ENCODE assay signal across 18 cellular contexts in genomic region chr7:148336411-148336810, GRCh38.
DNase-seq lines count a peak whose midpoint lies in the region; ATAC-seq and TF ChIP-seq lines count a peak whose summit lies in the region.
"Had no signal": no experiment of that assay in that cellular context is flagged by ENCODE, and none has a peak within 500 bp of the region (broad histone marks: within the 10 kb centered on the region; RNA-seq: fewer than 3 reads in every experiment).

No MANE protein-coding gene starts in this region.

- no peak overlapping the region for H3K18ac ChIP-seq in trophoblast cell (ENCODE audit: low read length)

- no peak overlapping the region for H2BK5ac ChIP-seq in trophoblast cell (ENCODE audit: low read depth, low read length, poor library complexity)

- H3K4me3 ChIP-seq in GM23338 (no peak overlapping the region), trophoblast cell (ENCODE audit: low read depth, low read length) (no peak overlapping the region), left ventricle myocardium inferior (no peak overlapping the region)
- H3K4me3 ChIP-seq: BLaER1 treated with 17β-estradiol and CSF1 and Interleukin-3, amounts not matched to agents 10 nM and 100 nM; GM23248; PC-9; SJSA1 had no signal

- H3K27ac Mint-ChIP-seq in GM23338, result no peak overlapping the region
- H3K27ac Mint-ChIP-seq: CD8-positive, alpha-beta memory T cell had no signal

- H3K79me2 ChIP-seq in GM23338 (replicated peaks; ENCODE audit: insufficient read depth) (peaks cover 5% of the 10 kb centered on the region; the same call in 1 of the 2 replicates), trophoblast cell (ENCODE audit: control insufficient read depth, insufficient read depth, low read length, poor library complexity) (peaks cover 6% of the 10 kb centered on the region)

- H4K20me1 ChIP-seq in GM23338 (replicated peaks; ENCODE audit: insufficient read depth), result no peaks in the 10 kb centered on the region
- H4K20me1 ChIP-seq: BLaER1 treated with 17β-estradiol and CSF1 and Interleukin-3, amounts not matched to agents 10 nM and 100 nM had no signal

- no peaks in the 10 kb centered on the region for H3K36me3 ChIP-seq in GM23338 (ENCODE audit: insufficient read depth)
- no peaks in the 10 kb centered on the region for H3K36me3 ChIP-seq in trophoblast cell (ENCODE audit: control insufficient read depth in 1 of 2, insufficient read depth in 2 of 2, low read length in 2 of 2)
- no peaks in the 10 kb centered on the region for H3K36me3 ChIP-seq in left ventricle myocardium inferior
- H3K36me3 ChIP-seq: BLaER1 treated with 17β-estradiol and CSF1 and Interleukin-3, amounts not matched to agents 10 nM and 100 nM; SJSA1 had no signal

- no peaks in the 10 kb centered on the region for H3K9me2 ChIP-seq in GM23338 (ENCODE audit: insufficient read depth)

- H3K4me1 ChIP-seq in GM23338 (ENCODE audit: insufficient read depth) (peaks cover 49% of the 10 kb centered on the region), trophoblast cell (ENCODE audit: control insufficient read depth in 1 of 2, insufficient read depth in 2 of 2, low read length in 2 of 2) (peaks cover 17 to 26% of the 10 kb centered on the region in 2 experiments), left ventricle myocardium inferior (peaks cover 13% of the 10 kb centered on the region)
- H3K4me1 ChIP-seq: SJSA1 had no signal

- peaks cover 4% of the 10 kb centered on the region for H3K9me3 Mint-ChIP-seq in GM23338

- peaks cover 53% of the 10 kb centered on the region for H3K4me1 Mint-ChIP-seq in GM23338

- no peak overlapping the region for H3K14ac ChIP-seq in trophoblast cell (ENCODE audit: low read length)

- no peak overlapping the region for H3K23ac ChIP-seq in trophoblast cell (ENCODE audit: low read length)

- intact Hi-C loops in left ventricle myocardium inferior (cut with micrococcal nuclease), result no loop called here

- no peak overlapping the region for H3K9ac ChIP-seq in trophoblast cell (ENCODE audit: low read length)
- H3K9ac ChIP-seq: BLaER1 treated with 17β-estradiol and CSF1 and Interleukin-3, amounts not matched to agents 10 nM and 100 nM; GM23248 had no signal

- H4K12ac ChIP-seq in trophoblast cell (ENCODE audit: low read depth, low read length), result no peak overlapping the region

- H3K36me3 Mint-ChIP-seq in GM23338 (ENCODE audit: low read depth), result peaks cover 4% of the 10 kb centered on the region

- H3K9me3 ChIP-seq in trophoblast cell (ENCODE audit: insufficient read depth, low read depth, low read length) (peaks cover 4% of the 10 kb centered on the region), left ventricle myocardium inferior (replicated peaks) (no peaks in the 10 kb centered on the region)
- H3K9me3 ChIP-seq: SJSA1 had no signal

- H3K4me2 ChIP-seq in GM23338 (0 out of 2 replicates have a peak overlapping the region, but pooled peaks have one; percentile 11), trophoblast cell (ENCODE audit: low read length) (no peak overlapping the region)
- H3K4me2 ChIP-seq: PC-9 had no signal

- no peak overlapping the region for H2AK5ac ChIP-seq in trophoblast cell (ENCODE audit: low read length)

- H3K27me3 ChIP-seq in GM23338 (ENCODE audit: insufficient read depth) (peaks cover 2% of the 10 kb centered on the region; the same call in 1 of the 2 replicates), trophoblast cell (ENCODE audit: insufficient read depth, low read length) (no peaks in the 10 kb centered on the region), left ventricle myocardium inferior (ENCODE audit: low read depth) (peaks cover 76% of the 10 kb centered on the region)

- H2AFZ ChIP-seq in GM23338, result no peak overlapping the region
- no peak overlapping the region for H2AFZ ChIP-seq in trophoblast cell (ENCODE audit: insufficient read depth, low read length, poor library complexity)
- H2AFZ ChIP-seq: GM23248, PC-9 had no signal

- peaks cover 6% of the 10 kb centered on the region for H3K27me3 Mint-ChIP-seq in GM23338 (ENCODE audit: insufficient read depth, low read depth, poor library complexity)

- H3F3A ChIP-seq in GM23338 (replicated peaks; ENCODE audit: low read depth), result no peaks in the 10 kb centered on the region

- H2BK120ac ChIP-seq in trophoblast cell (ENCODE audit: insufficient read depth, low read length, poor library complexity), result no peak overlapping the region

- no peak overlapping the region for H4K91ac ChIP-seq in trophoblast cell (ENCODE audit: low read depth, low read length)

- peaks cover 27% of the 10 kb centered on the region for H3K79me1 ChIP-seq in trophoblast cell (ENCODE audit: low read length)

- no peak overlapping the region for H4K8ac ChIP-seq in trophoblast cell (ENCODE audit: low read depth, low read length)

- ATAC-seq in GM23338, result no peak
- no peak for ATAC-seq in HG02870 (IDR thresholded peaks at IDR 0.05; ENCODE audit: unreplicated experiment)

- no peak overlapping the region for H3K4ac ChIP-seq in trophoblast cell (ENCODE audit: low read depth, low read length)

- TF ChIP-seq CTCF in GM23338 (conservative IDR thresholded peaks at IDR 0.05; ENCODE audit: low read depth in 2 of 2) (no peak), RWPE1 (conservative IDR thresholded peaks at IDR 0.05; ENCODE audit: low read depth) (no peak), left ventricle myocardium inferior (IDR thresholded peaks at IDR 0.05; ENCODE audit: borderline replicate concordance) (no peak)

- no peak overlapping the region for H3K4me3 Mint-ChIP-seq in GM23338
- H3K4me3 Mint-ChIP-seq: CD8-positive, alpha-beta memory T cell had no signal

- no peak overlapping the region for H2BK12ac ChIP-seq in trophoblast cell (ENCODE audit: low read length)

- CTCF ChIA-PET in RWPE1 (lab: Yijun Ruan, JAX), result no interaction called here

- DNase-seq in GM23338 (ENCODE audit: low spot score), result no peak
- DNase-seq in RWPE1 (ENCODE audit: low spot score), result peak; percentile 20
- DNase-seq in epithelial cell of prostate (ENCODE audit: low read depth, low spot score), result no peak
- peak in 1 of 2 donors; percentile 55 for DNase-seq in trophoblast cell
- no peak for DNase-seq in left ventricle myocardium inferior
- DNase-seq in HCEC 1CT, result no peak
- DNase-seq in hippocampal formation (lab: John Stamatoyannopoulos, UW), result no peak
- DNase-seq: CD8-positive, alpha-beta memory T cell; GM23248; KG1; NCI-H1436; NCI-H1930; NCI-H226; NCI-H524 treated with DMSO at 0.1 percent for 48 hours; PC-9 had no signal

- no CpG with 5 or more reads among the region's 3 CpGs for WGBS in trophoblast cell (ENCODE audit: extremely low coverage, insufficient coverage, insufficient read length)

- H3K27ac ChIP-seq in GM23338 (ENCODE audit: low read depth) (no peak overlapping the region), RWPE1 (no peak overlapping the region), epithelial cell of prostate (peak overlapping the region; percentile 75), trophoblast cell (ENCODE audit: low read depth, low read length) (peak overlapping the region; percentile 68), left ventricle myocardium inferior (replicated peaks) (no peak overlapping the region)
- H3K27ac ChIP-seq: BLaER1 treated with 17β-estradiol and CSF1 and Interleukin-3, amounts not matched to agents 10 nM and 100 nM; GM23248; PC-9; SJSA1 had no signal

- POLR2A ChIA-PET in RWPE1 (lab: Yijun Ruan, JAX; ENCODE audit: low non-redundant PET), result no interaction called here

TF ChIP-seq in GM23338, 12 proteins besides CTCF, POLR2A, EP300 and RAD21 (continues in another document):
- TF ChIP-seq POLR2AphosphoS5 (IDR thresholded peaks at IDR 0.05; ENCODE audit: low read depth), result no peak

Comparison
In these comparisons a context has a peak if more than half of its experiments do, and no peak if none do; other contexts are left out.
1. H3K27ac ChIP-seq: peak in epithelial cell of prostate (single experiment) and trophoblast cell (single experiment); none in GM23338 (single experiment), RWPE1 (single experiment) and left ventricle myocardium inferior (single experiment).